ENCODE assay signal across 10 cellular contexts in genomic region chr2:231926761-231927565, GRCh38. TPM values are rescaled to one million over a fixed set of nuclear protein-coding genes. Genes with fewer than 3 reads are reported as not detected.
DNase-seq lines count a peak whose midpoint lies in the region; ATAC-seq and TF ChIP-seq lines count a peak whose summit lies in the region.
"Had no signal": no experiment of that assay in that cellular context is flagged by ENCODE, and none has a peak within 500 bp of the region (broad histone marks: within the 10 kb centered on the region; RNA-seq: fewer than 3 reads in every experiment).

No MANE protein-coding gene starts in this region.

- H3K27me3 Mint-ChIP-seq in CD4-positive, alpha-beta memory T cell, result peaks cover 35 to 50% of the 10 kb centered on the region in 2 donors
- H3K27me3 Mint-ChIP-seq in HFFc6 (ENCODE audit: insufficient read depth), result peaks cover 43% of the 10 kb centered on the region
- H3K27me3 Mint-ChIP-seq in activated CD4-positive, alpha-beta memory T cell treated with anti-CD3 and anti-CD28 coated beads, Interleukin-2, amount 10 ng/mL, durations not matched to agents 7 days and 5 days, result peaks cover 48% of the 10 kb centered on the region

- intact Hi-C loops in CD4-positive, alpha-beta memory T cell (cut with micrococcal nuclease), result loop anchor here (5.0 kb wide), 1 partner anchor 215 kb away; no protein-coding TSS in a partner anchor
- intact Hi-C loops in left ventricle myocardium superior (cut with micrococcal nuclease) (loop anchor here (10.0 kb wide), 2 partner anchors 218 to 398 kb away; no protein-coding TSS in a partner anchor), psoas muscle (cut with DNase I) (loop anchor here in 1 of 2 donors (2.0 to 10.0 kb wide), 3 partner anchors 215 to 588 kb away; no protein-coding TSS in a partner anchor)

- H3K4me1 ChIP-seq in CD4-positive, alpha-beta memory T cell (ENCODE audit: insufficient read depth, low read length), result peaks cover 27% of the 10 kb centered on the region
- peaks cover 22% of the 10 kb centered on the region for H3K4me1 ChIP-seq in psoas muscle

- peak overlapping the region in 1 of 7 donors; percentile 47 for H3K27ac Mint-ChIP-seq in CD4-positive, alpha-beta memory T cell
- H3K27ac Mint-ChIP-seq in HFFc6, result no peak overlapping the region
- H3K27ac Mint-ChIP-seq in activated CD4-positive, alpha-beta memory T cell treated with anti-CD3 and anti-CD28 coated beads, Interleukin-2, amount 10 ng/mL, durations not matched to agents 7 days and 5 days, result no peak overlapping the region

- peak overlapping the region; percentile 42 to 79 (median 65) for H3K4me3 Mint-ChIP-seq in CD4-positive, alpha-beta memory T cell
- peak overlapping the region; percentile 49; the same call in 1 of the 2 replicates for H3K4me3 Mint-ChIP-seq in HFFc6
- peak overlapping the region; percentile 30 for H3K4me3 Mint-ChIP-seq in activated CD4-positive, alpha-beta memory T cell treated with anti-CD3 and anti-CD28 coated beads, Interleukin-2, amount 10 ng/mL, durations not matched to agents 7 days and 5 days

- peaks cover 19% of the 10 kb centered on the region for H3K27me3 ChIP-seq in CD4-positive, alpha-beta memory T cell (ENCODE audit: insufficient read depth, low read length)
- H3K27me3 ChIP-seq in psoas muscle (ENCODE audit: insufficient read depth in 3 of 3, low read length in 2 of 3), result peaks cover 0 to 78% (median 12%) of the 10 kb centered on the region in 3 donors

- H3K27ac ChIP-seq in CD4-positive, alpha-beta memory T cell (ENCODE audit: low read depth, low read length), result no peak overlapping the region
- no peak overlapping the region for H3K27ac ChIP-seq in psoas muscle

- peak in 3 of 5 donors; percentile 8 to 14 (median 10) for DNase-seq in CD4-positive, alpha-beta memory T cell
- DNase-seq in HFFc6 (no peak), left ventricle myocardium superior (peak; percentile 46), psoas muscle (no peak), GDM1 (lab: John Stamatoyannopoulos, UW) (no peak), germinal center (ENCODE audit: low spot score) (no peak), HT-29 (ENCODE audit: low spot score) (no peak)
- peak; percentile 21 for DNase-seq in activated CD4-positive, alpha-beta memory T cell treated with anti-CD3 and anti-CD28 coated beads, Interleukin-2, amount 10 ng/mL, durations not matched to agents 7 days and 5 days

- H3K4me1 Mint-ChIP-seq in CD4-positive, alpha-beta memory T cell, result peaks cover 6 to 21% (median 9%) of the 10 kb centered on the region in 4 donors
- H3K4me1 Mint-ChIP-seq in HFFc6 (ENCODE audit: low read depth), result no peaks in the 10 kb centered on the region
- H3K4me1 Mint-ChIP-seq in activated CD4-positive, alpha-beta memory T cell treated with anti-CD3 and anti-CD28 coated beads, Interleukin-2, amount 10 ng/mL, durations not matched to agents 7 days and 5 days, result peaks cover 12% of the 10 kb centered on the region

- no peaks in the 10 kb centered on the region for H3K9me3 ChIP-seq in CD4-positive, alpha-beta memory T cell (ENCODE audit: control insufficient read depth in 1 of 2, low read length in 2 of 2)
- no peaks in the 10 kb centered on the region for H3K9me3 ChIP-seq in psoas muscle

- no peak for ATAC-seq in left ventricle myocardium superior
- ATAC-seq in psoas muscle, result no peak

- no peak overlapping the region for H3K4me3 ChIP-seq in CD4-positive, alpha-beta memory T cell (ENCODE audit: low read length in 2 of 2)
- H3K4me3 ChIP-seq in psoas muscle, result peak overlapping the region; percentile 63

- no peaks in the 10 kb centered on the region for H3K36me3 ChIP-seq in CD4-positive, alpha-beta memory T cell (ENCODE audit: insufficient read depth, low read length)
- no peaks in the 10 kb centered on the region for H3K36me3 ChIP-seq in psoas muscle (ENCODE audit: insufficient read depth in 1 of 2, low read depth in 1 of 2)

- CTCF ChIA-PET in CD4-positive, alpha-beta memory T cell (lab: Charles Lee; ENCODE audit: partially characterized antibody), result interaction anchor here (1.3 to 5.1 kb wide), 4 partner anchors 21 to 512 kb away, joined by 3 to 34 read pairs (median 7); no protein-coding TSS in a partner anchor
- CTCF ChIA-PET in activated CD4-positive, alpha-beta memory T cell treated with anti-CD3 and anti-CD28 coated beads, Interleukin-2, amount 10 ng/mL, durations not matched to agents 7 days and 5 days (lab: Charles Lee), result interaction anchor here (0.8 to 3.8 kb wide), 7 partner anchors 216 to 510 kb away, joined by 3 to 22 read pairs (median 5); no protein-coding TSS in a partner anchor

- TF ChIP-seq CTCF in HFFc6 (IDR thresholded peaks at IDR 0.05) (no peak), psoas muscle (IDR thresholded peaks at IDR 0.05) (no peak)

- WGBS in psoas muscle, 3 donors, result 5 to 8% (median 7%) methylated on average over 51 of the region's 51 CpGs

- peaks cover 0 to 2% (median 0%) of the 10 kb centered on the region in 8 donors for H3K9me3 Mint-ChIP-seq in CD4-positive, alpha-beta memory T cell
- no peaks in the 10 kb centered on the region for H3K9me3 Mint-ChIP-seq in HFFc6
- H3K9me3 Mint-ChIP-seq in activated CD4-positive, alpha-beta memory T cell treated with anti-CD3 and anti-CD28 coated beads, Interleukin-2, amount 10 ng/mL, durations not matched to agents 7 days and 5 days, result no peaks in the 10 kb centered on the region

- POLR2A ChIA-PET in CD4-positive, alpha-beta memory T cell (lab: Charles Lee; ENCODE audit: partially characterized antibody), result no interaction called here
- POLR2A ChIA-PET in activated CD4-positive, alpha-beta memory T cell treated with anti-CD3 and anti-CD28 coated beads, Interleukin-2, amount 10 ng/mL, durations not matched to agents 7 days and 5 days (lab: Charles Lee), result interaction anchor here (2.2 kb wide), 1 partner anchor 214 kb away, joined by 6 read pairs; no protein-coding TSS in a partner anchor

- no peaks in the 10 kb centered on the region for H3K36me3 Mint-ChIP-seq in CD4-positive, alpha-beta memory T cell
- H3K36me3 Mint-ChIP-seq in HFFc6 (ENCODE audit: low read depth), result no peaks in the 10 kb centered on the region
- no peaks in the 10 kb centered on the region for H3K36me3 Mint-ChIP-seq in activated CD4-positive, alpha-beta memory T cell treated with anti-CD3 and anti-CD28 coated beads, Interleukin-2, amount 10 ng/mL, durations not matched to agents 7 days and 5 days (ENCODE audit: low read depth)

RNA-seq across cellular contexts. Expression of gene NPPC, which starts 0.8 kb away (rescaled TPM):
- not detected for total RNA-seq in CD4-positive, alpha-beta memory T cell
- not detected for polyA plus RNA-seq in CD4-positive, alpha-beta memory T cell
- total RNA-seq in HFFc6 (2021; fragmentation: NEBNext Ultra II Directional; extraction: Animal tissue kit (Norgen Biotek cat#: 25700)), result not detected
- not detected for total RNA-seq in activated CD4-positive, alpha-beta memory T cell treated with anti-CD3 and anti-CD28 coated beads, Interleukin-2, amount 10 ng/mL, durations not matched to agents 7 days and 5 days
- total RNA-seq in left ventricle myocardium superior, result 7.2 TPM
- 1 to 10 TPM in 2 of 4 donors, under 1 TPM in 1, not detected in 1; 0.71 to 1.4 (median 1.1) TPM for total RNA-seq in psoas muscle
- polyA plus RNA-seq in psoas muscle, result 10 to 100 TPM in 1 of 3 donors, under 1 TPM in 2; 0.29 to 26.9 (median 0.37) TPM
- not detected in 2 replicates for total RNA-seq in HT-29 (2014; rRNA removed; shearing (Covaris generic))
- total RNA-seq: HT1080, mononuclear cell had no signal

RNA-seq across cellular contexts. Expression of gene DIS3L2, which starts 34.5 kb away (rescaled TPM):
- 10 to 100 TPM; 56.0 to 59.7 TPM for total RNA-seq in CD4-positive, alpha-beta memory T cell
- polyA plus RNA-seq in CD4-positive, alpha-beta memory T cell, result 10 to 100 TPM; 16.0 to 22.6 TPM
- 10 to 100 TPM; 18.2 to 23.6 (median 21.6) TPM for total RNA-seq in HFFc6 (2021; fragmentation: NEBNext Ultra II Directional; extraction: Animal tissue kit (Norgen Biotek cat#: 25700))
- 10 to 100 TPM; 25.8 to 30.6 TPM for total RNA-seq in activated CD4-positive, alpha-beta memory T cell treated with anti-CD3 and anti-CD28 coated beads, Interleukin-2, amount 10 ng/mL, durations not matched to agents 7 days and 5 days
- total RNA-seq in left ventricle myocardium superior (19.6 TPM), psoas muscle (10 to 100 TPM; 14.8 to 20.8 (median 17.2) TPM)
- 10 to 100 TPM; 10.7 to 16.4 (median 12.4) TPM for polyA plus RNA-seq in psoas muscle
- 24.3 and 29.4 TPM in 2 replicates for total RNA-seq in HT-29 (2014; rRNA removed; shearing (Covaris generic))

Comparison
In these comparisons a context has a peak if more than half of its experiments do, and no peak if none do; other contexts are left out.
1. DNase-seq: peak in CD4-positive, alpha-beta memory T cell (3 of 5), activated CD4-positive, alpha-beta memory T cell treated with anti-CD3 and anti-CD28 coated beads, Interleukin-2, amount 10 ng/mL, durations not matched to agents 7 days and 5 days (single experiment) and left ventricle myocardium superior (single experiment); none in HFFc6 (single experiment), psoas muscle (0 of 2), GDM1 (single experiment), germinal center (single experiment) and HT-29 (single experiment).
2. Peak in every context shown above with its lines, with median percentiles within 50 percentile points of each other: H3K4me3 Mint-ChIP-seq.